14 cellular contexts compared by ENCODE assay signal in the genomic region with DNA sequence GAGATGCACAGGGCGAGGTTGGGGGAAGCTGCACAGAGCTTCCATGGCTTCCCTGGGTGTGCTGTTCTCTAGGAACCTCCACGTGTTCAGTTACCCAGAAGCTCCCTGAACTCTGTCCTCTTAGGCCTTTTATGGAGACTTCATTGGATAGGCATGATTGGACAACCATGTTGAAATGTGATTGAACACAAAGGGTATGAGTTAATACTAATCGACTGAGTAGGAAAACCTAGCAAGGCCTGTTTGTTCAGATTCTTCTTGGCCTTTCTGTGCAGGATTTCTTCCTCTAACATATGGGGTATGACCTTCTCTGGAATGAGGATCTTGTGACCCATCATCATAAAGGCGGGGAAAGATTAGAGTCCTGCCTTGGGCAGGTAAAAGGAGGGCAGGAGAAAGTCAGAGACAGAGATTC.
DNase-seq lines count a peak whose midpoint lies in the region; ATAC-seq and TF ChIP-seq lines count a peak whose summit lies in the region.
"Had no signal": no experiment of that assay in that cellular context is flagged by ENCODE, and none has a peak within 500 bp of the region (broad histone marks: within the 10 kb centered on the region; RNA-seq: fewer than 3 reads in every experiment).

No MANE protein-coding gene starts in this region.

- H3K4me3 Mint-ChIP-seq in chondrocyte (ENCODE audit: unreplicated experiment): no peak overlapping the region
- H3K4me3 Mint-ChIP-seq: natural killer cell treated with Interleukin-12 subunit alpha and Interleukin-12 subunit beta and Interleukin-15 and Interleukin-18, amount 100 ng/mL, for 72 hours had no signal

- WGBS in heart right ventricle, 2 donors: 87 to 90% methylated on average over 4 of the region's 4 CpGs

- intact Hi-C loops in heart right ventricle (cut with DNase I): no loop called here
- intact Hi-C loops in Right ventricle myocardium superior (cut with DNase I): no loop called here
- intact Hi-C loops in mucosa of descending colon (cut with DNase I, micrococcal nuclease): no loop called here

- H3K36me3 Mint-ChIP-seq in chondrocyte (ENCODE audit: low read depth): peaks cover 1% of the 10 kb centered on the region
- H3K36me3 Mint-ChIP-seq: natural killer cell treated with Interleukin-12 subunit alpha and Interleukin-12 subunit beta and Interleukin-15 and Interleukin-18, amount 100 ng/mL, for 72 hours had no signal

- H3K27me3 Mint-ChIP-seq in chondrocyte (ENCODE audit: low read depth): no peaks in the 10 kb centered on the region
- H3K27me3 Mint-ChIP-seq: natural killer cell treated with Interleukin-12 subunit alpha and Interleukin-12 subunit beta and Interleukin-15 and Interleukin-18, amount 100 ng/mL, for 72 hours had no signal

- DNase-seq in heart right ventricle (no peak), Right ventricle myocardium superior (no peak), chondrocyte (ENCODE audit: low spot score) (no peak), mucosa of descending colon (no peak), thoracic aorta (ENCODE audit: low spot score) (no peak), Peyer's patch (no peak)
- DNase-seq in activated CD4-positive, CD25-positive, alpha-beta regulatory T cell (lab: John Stamatoyannopoulos, UW): no peak
- DNase-seq: ACHN, foreskin melanocyte, HCEC 1CT, testis had no signal

- TF ChIP-seq CTCF in heart right ventricle (IDR thresholded peaks at IDR 0.05): no peak
- TF ChIP-seq CTCF in chondrocyte (IDR thresholded peaks at IDR 0.05): no peak
- no peak for TF ChIP-seq CTCF in mucosa of descending colon (IDR thresholded peaks at IDR 0.05)
- no peak for TF ChIP-seq CTCF in thoracic aorta (IDR thresholded peaks at IDR 0.05)
- no peak for TF ChIP-seq CTCF in Peyer's patch (IDR thresholded peaks at IDR 0.05)

- H3K36me3 ChIP-seq in heart right ventricle (peaks cover 0 to 4% (median 0%) of the 10 kb centered on the region in 9 donors), mucosa of descending colon (ENCODE audit: low read depth) (no peaks in the 10 kb centered on the region), thoracic aorta (no peaks in the 10 kb centered on the region), Peyer's patch (no peaks in the 10 kb centered on the region)

- H3K4me1 ChIP-seq in heart right ventricle (peaks cover 2 to 71% (median 43%) of the 10 kb centered on the region in 9 donors), mucosa of descending colon (ENCODE audit: low read depth) (no peaks in the 10 kb centered on the region), thoracic aorta (ENCODE audit: control insufficient read depth in 1 of 2, low read depth in 2 of 2) (peaks cover 24 to 38% of the 10 kb centered on the region in 2 donors), Peyer's patch (peaks cover 0 to 6% (median 0%) of the 10 kb centered on the region in 4 donors)

- H3K27ac ChIP-seq in heart right ventricle (peak overlapping the region in 6 of 10 donors; percentile 25 to 64 (median 38)), thoracic aorta (peak overlapping the region; percentile 6 to 52), Peyer's patch (peak overlapping the region in 2 of 4 donors; percentile 16 to 21)
- H3K27ac ChIP-seq: testis had no signal

- peak in 2 of 8 donors; percentile 4 to 31 for ATAC-seq in heart right ventricle
- no peak for ATAC-seq in Right ventricle myocardium superior (ENCODE audit: poor library complexity)
- peak; percentile 39 for ATAC-seq in mucosa of descending colon
- no peak for ATAC-seq in thoracic aorta (ENCODE audit: insufficient number of reproducible peaks, low FRiP score, low read depth)
- no peak for ATAC-seq in GM19452 (IDR thresholded peaks at IDR 0.05; ENCODE audit: unreplicated experiment)
- ATAC-seq: natural killer cell treated with Interleukin-12 subunit alpha and Interleukin-12 subunit beta and Interleukin-15 and Interleukin-18, amount 100 ng/mL, for 72 hours had no signal

- H3K9me3 ChIP-seq in heart right ventricle (no peaks in the 10 kb centered on the region), mucosa of descending colon (no peaks in the 10 kb centered on the region), thoracic aorta (no peaks in the 10 kb centered on the region), Peyer's patch (no peaks in the 10 kb centered on the region)
- H3K9me3 ChIP-seq: testis had no signal

- H3K27me3 ChIP-seq in heart right ventricle (no peaks in the 10 kb centered on the region), thoracic aorta (replicated peaks; ENCODE audit: insufficient read depth) (no peaks in the 10 kb centered on the region), Peyer's patch (no peaks in the 10 kb centered on the region)
- H3K27me3 ChIP-seq: testis had no signal

- no peaks in the 10 kb centered on the region for H3K9me3 Mint-ChIP-seq in chondrocyte (ENCODE audit: low read depth)
- H3K9me3 Mint-ChIP-seq: natural killer cell treated with Interleukin-12 subunit alpha and Interleukin-12 subunit beta and Interleukin-15 and Interleukin-18, amount 100 ng/mL, for 72 hours had no signal

- H3K27ac Mint-ChIP-seq in chondrocyte (ENCODE audit: unreplicated experiment): peak overlapping the region; percentile 81
- H3K27ac Mint-ChIP-seq: natural killer cell treated with Interleukin-12 subunit alpha and Interleukin-12 subunit beta and Interleukin-15 and Interleukin-18, amount 100 ng/mL, for 72 hours had no signal

- no peak for TF ChIP-seq POLR2A in Peyer's patch (IDR thresholded peaks at IDR 0.05)

- peaks cover 35% of the 10 kb centered on the region for H3K4me1 Mint-ChIP-seq in chondrocyte (ENCODE audit: low read depth)

- H3K4me3 ChIP-seq in heart right ventricle (no peak overlapping the region), mucosa of descending colon (no peak overlapping the region), thoracic aorta (no peak overlapping the region), Peyer's patch (no peak overlapping the region)
- H3K4me3 ChIP-seq: skin epidermis, testis had no signal
